In the genomic region with DNA sequence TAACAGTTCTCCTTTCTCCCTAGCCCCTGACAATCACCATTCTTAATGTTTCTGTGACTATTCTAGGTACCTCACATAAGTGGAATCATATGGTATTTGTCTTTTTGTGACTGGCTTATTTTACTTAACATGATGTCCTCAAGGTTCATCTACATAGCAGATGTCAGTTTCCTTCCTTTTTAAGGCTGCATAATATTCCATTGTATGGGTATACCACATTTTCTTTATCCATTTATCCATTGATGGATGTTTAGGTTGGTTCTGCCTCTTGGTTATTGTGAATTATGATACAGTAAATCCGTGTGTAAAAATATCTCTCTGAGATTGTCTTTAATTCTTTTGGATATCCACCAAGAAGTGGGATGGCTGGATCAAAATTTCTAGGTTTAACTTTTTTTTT, we compare ENCODE assay signal across 33 cellular contexts.
"Had no signal": no experiment of that assay in that cellular context is flagged by ENCODE, and none has a peak within 500 bp of the region (broad histone marks: within the 10 kb centered on the region; RNA-seq: fewer than 3 reads in every experiment).

No MANE protein-coding gene starts in this region.

- DNase-seq: activated B cell treated with CpG ODN at 0.5 μM for 24 hours; activated CD4-positive, alpha-beta memory T cell treated with anti-CD3 and anti-CD28 coated beads for 36 hours; activated CD4-positive, alpha-beta T cell treated with anti-CD3 and anti-CD28 coated beads for 4 hours; activated CD4-positive, alpha-beta T cell treated with anti-CD3 and anti-CD28 coated beads, Interleukin-2, amount 10 ng/mL, durations not matched to agents 24 days and 14 days; activated CD4-positive, alpha-beta T cell treated with anti-CD3 and anti-CD28 coated beads, Interleukin-2, amount 50 U/mL, for 1 hour; activated CD4-positive, alpha-beta T cell treated with anti-CD3 and anti-CD28 coated beads, Interleukin-2, amount 50 U/mL, for 4 hours; activated CD4-positive, CD25-positive, alpha-beta regulatory T cell treated with anti-CD3 and anti-CD28 coated beads, Interleukin-2, amount 50 U/mL, for 72 hours; activated CD8-positive, alpha-beta memory T cell treated with anti-CD3 and anti-CD28 coated beads, Interleukin-2, amount 50 U/mL, for 4 hours; activated CD8-positive, alpha-beta T cell treated with anti-CD3 and anti-CD28 coated beads for 36 hours; activated effector memory CD4-positive, alpha-beta T cell treated with anti-CD3 and anti-CD28 coated beads, Interleukin-2, amount 50 U/mL, for 16 hours; activated gamma-delta T cell treated with Interleukin-2 at 50 U/mL for 16 hours; activated naive CD4-positive, alpha-beta T cell; activated naive CD4-positive, alpha-beta T cell treated with anti-CD3 and anti-CD28 coated beads for 36 hours; activated naive CD4-positive, alpha-beta T cell treated with anti-CD3 and anti-CD28 coated beads, Interleukin-2, amount 50 U/mL, for 16 hours; activated naive CD8-positive, alpha-beta T cell treated with anti-CD3 and anti-CD28 coated beads for 36 hours; activated T-cell treated with anti-CD3 and anti-CD28 coated beads for 4 hours; activated T-cell treated with anti-CD3 and anti-CD28 coated beads, Interleukin-2, amount 50 U/mL, for 1 hour; activated T-cell treated with anti-CD3 and anti-CD28 coated beads, Interleukin-2, amount 50 U/mL, for 4 hours; activated T-cell treated with anti-CD3 and anti-CD28 coated beads, Interleukin-2, amount 50 U/mL, for 72 hours; adrenal gland; amniotic stem cell; aorta; body of pancreas; brain microvascular endothelial cell; central memory CD4-positive, alpha-beta T cell; T-helper 2 cell; T-helper 9 cell had no signal

- ATAC-seq: activated CD8-positive, alpha-beta T cell treated with anti-CD3 and anti-CD28 coated beads for 36 hours; activated naive CD4-positive, alpha-beta T cell treated with anti-CD3 and anti-CD28 coated beads, Interleukin-2, amount 50 U/mL, for 72 hours; activated T-cell treated with anti-CD3 and anti-CD28 coated beads, Interleukin-2, amount 50 U/mL, for 4 hours; activated T-cell treated with anti-CD3 and anti-CD28 coated beads, Interleukin-2, amount 50 U/mL, for 72 hours; activated T-helper 17 cell treated with anti-CD3 and anti-CD28 coated beads, Interleukin-2, amount 50 U/mL, for 72 hours; body of pancreas had no signal

- H3K4me3 ChIP-seq: adrenal gland, body of pancreas, breast epithelium had no signal

- FAIRE-seq: astrocyte, TTC549 had no signal

- H3K36me3 ChIP-seq: adrenal gland, brain microvascular endothelial cell, breast epithelium had no signal

- H3K27me3 ChIP-seq: adrenal gland, body of pancreas, brain microvascular endothelial cell, breast epithelium had no signal

- H3K9me3 ChIP-seq: adrenal gland, body of pancreas, breast epithelium had no signal

- H3K4me1 ChIP-seq: breast epithelium had no signal

- H3K27ac ChIP-seq: adrenal gland, body of pancreas, brain microvascular endothelial cell, breast epithelium, VCaP had no signal
